Comparison of ENCODE assay signal across 9 cellular contexts in genomic region chr19:18339703-18340102, GRCh38. TPM values are rescaled to one million over a fixed set of nuclear protein-coding genes. Genes with fewer than 3 reads are reported as not detected.
DNase-seq lines count a peak whose midpoint lies in the region; ATAC-seq and TF ChIP-seq lines count a peak whose summit lies in the region.
"Had no signal": no experiment of that assay in that cellular context is flagged by ENCODE, and none has a peak within 500 bp of the region (broad histone marks: within the 10 kb centered on the region; RNA-seq: fewer than 3 reads in every experiment).

No MANE protein-coding gene starts in this region.

- H3K4me3 ChIP-seq in heart left ventricle (peak overlapping the region; percentile 69 to 99 (median 95)), dorsolateral prefrontal cortex (peak overlapping the region; percentile 67 to 99 (median 89)), osteoblast (ENCODE audit: insufficient read depth, low read length) (no peak overlapping the region), uterus (peak overlapping the region in 1 of 2 donors; percentile 76)

- no peaks in the 10 kb centered on the region for H3K27me3 ChIP-seq in heart left ventricle
- no peaks in the 10 kb centered on the region for H3K27me3 ChIP-seq in dorsolateral prefrontal cortex
- H3K27me3 ChIP-seq in osteoblast (ENCODE audit: insufficient read depth, low read length), result peaks cover 2% of the 10 kb centered on the region
- no peaks in the 10 kb centered on the region for H3K27me3 ChIP-seq in uterus

- 38 to 53% (median 47%) methylated on average over 6 of the region's 6 CpGs for WGBS in heart left ventricle, 4 donors

- intact Hi-C loops in heart left ventricle (cut with DNase I) (no loop called here), Right ventricle myocardium superior (cut with DNase I) (no loop called here), dorsolateral prefrontal cortex (cut with DNase I) (loop anchor here (5.0 kb wide), 2 partner anchors 53 to 73 kb away; no protein-coding TSS in a partner anchor), uterus (cut with DNase I; ENCODE audit: low total_unique reads) (loop anchor here (10.0 kb wide), 1 partner anchor 75 kb away; the partner anchor contains the start of gene SSBP4)

- H4K20me1 ChIP-seq in osteoblast (ENCODE audit: insufficient read depth, low read length), result peaks cover 4% of the 10 kb centered on the region

- peaks cover 0 to 36% (median 12%) of the 10 kb centered on the region in 12 donors for H3K4me1 ChIP-seq in heart left ventricle
- H3K4me1 ChIP-seq in osteoblast (ENCODE audit: insufficient read depth, low read length), result peaks cover 5% of the 10 kb centered on the region
- H3K4me1 ChIP-seq in uterus, result no peaks in the 10 kb centered on the region

- TF ChIP-seq POLR2A in heart left ventricle (IDR thresholded peaks at IDR 0.05) (no peak), uterus (IDR thresholded peaks at IDR 0.05) (no peak)

- H3K27ac ChIP-seq in heart left ventricle (peak overlapping the region in 9 of 12 donors; percentile 38 to 92 (median 88)), dorsolateral prefrontal cortex (peak overlapping the region in 16 of 59 donors; percentile 57 to 91 (median 80)), osteoblast (ENCODE audit: low read depth, low read length) (no peak overlapping the region), uterus (peak overlapping the region in 1 of 2 donors; percentile 81)

- peak overlapping the region; percentile 88 for H3K4me2 ChIP-seq in osteoblast (ENCODE audit: insufficient read depth, low read length)

- H3K79me2 ChIP-seq in osteoblast (ENCODE audit: insufficient read depth, low read length), result peaks cover 3% of the 10 kb centered on the region

- H3K36me3 ChIP-seq in heart left ventricle, result peaks cover 0 to 24% (median 12%) of the 10 kb centered on the region in 9 donors
- no peaks in the 10 kb centered on the region for H3K36me3 ChIP-seq in osteoblast (ENCODE audit: insufficient read depth, low read length)
- H3K36me3 ChIP-seq in uterus, result no peaks in the 10 kb centered on the region

- peak in 3 of 12 donors; percentile 8 to 16 (median 14) for TF ChIP-seq CTCF in heart left ventricle (IDR thresholded peaks at IDR 0.05)
- peak in 5 of 56 donors; percentile 10 to 22 (median 13) for TF ChIP-seq CTCF in dorsolateral prefrontal cortex (IDR thresholded peaks at IDR 0.05 in 54 of 56, conservative IDR thresholded peaks at IDR 0.05 in 2 of 56; ENCODE audit: low read depth in 1 of 56, partially characterized antibody in 56 of 56)
- TF ChIP-seq CTCF in osteoblast (IDR thresholded peaks at IDR 0.05; ENCODE audit: extremely low read depth, low read depth, low read length), result peak; percentile 41
- peak in 2 of 4 experiments; percentile 10 to 12 for TF ChIP-seq CTCF in uterus (IDR thresholded peaks at IDR 0.05)

- ATAC-seq in heart left ventricle (peak in 1 of 4 donors; percentile 2), Right ventricle myocardium superior (ENCODE audit: poor library complexity) (no peak), HG02870 (IDR thresholded peaks at IDR 0.05; ENCODE audit: unreplicated experiment) (no peak), HG03565 (IDR thresholded peaks at IDR 0.05; ENCODE audit: unreplicated experiment) (no peak)

- peak overlapping the region; percentile 8 for H2AFZ ChIP-seq in osteoblast (ENCODE audit: low read length)

- H3K9me3 ChIP-seq in heart left ventricle, result no peaks in the 10 kb centered on the region
- no peaks in the 10 kb centered on the region for H3K9me3 ChIP-seq in osteoblast (ENCODE audit: low read depth, low read length)
- H3K9me3 ChIP-seq in uterus, result no peaks in the 10 kb centered on the region

- DNase-seq in heart left ventricle (no peak), Right ventricle myocardium superior (no peak), OCI-M2 (lab: John Stamatoyannopoulos, UW; ENCODE audit: unreplicated experiment) (peak; percentile 65), dorsolateral prefrontal cortex (no peak), osteoblast (ENCODE audit: insufficient read length, low spot score, missing footprints) (peak; percentile 90), uterus (no peak)

RNA-seq across cellular contexts. Expression of gene PGPEP1, which starts 0.7 kb away (rescaled TPM):
- total RNA-seq in heart left ventricle, result 10 to 100 TPM; 22.5 to 58.6 (median 44.6) TPM
- polyA plus RNA-seq in heart left ventricle, result 10 to 100 TPM; 26.7 to 31.8 TPM
- total RNA-seq in Right ventricle myocardium superior, result 33.6 TPM
- 10 to 100 TPM; 20.4 to 93.6 (median 37.7) TPM for total RNA-seq in dorsolateral prefrontal cortex
- total RNA-seq in osteoblast, result 31.1 and 56.3 TPM in 2 replicates
- 10 to 100 TPM; 21.2 to 67.9 (median 38.1) TPM for total RNA-seq in uterus

RNA-seq across cellular contexts. Expression of gene LSM4, which starts 16.8 kb away (rescaled TPM):
- 100 to 1,000 TPM in 5 of 9 donors, 10 to 100 TPM in 4; 65.8 to 167 (median 101) TPM for total RNA-seq in heart left ventricle
- polyA plus RNA-seq in heart left ventricle, result 100 to 1,000 TPM; 127 to 171 TPM
- 103 TPM for total RNA-seq in Right ventricle myocardium superior
- 100 to 1,000 TPM in 6 of 120 experiments, 10 to 100 TPM in 114; 46.4 to 115 (median 74.8) TPM for total RNA-seq in dorsolateral prefrontal cortex
- 74.3 and 74.6 TPM in 2 replicates for total RNA-seq in osteoblast
- total RNA-seq in uterus, result 100 to 1,000 TPM in 1 of 4 donors, 10 to 100 TPM in 2, 1 to 10 TPM in 1; 8.8 to 120 (median 64.2) TPM

RNA-seq across cellular contexts. Expression of gene GDF15, which starts 46.3 kb away (rescaled TPM):
- 1 to 10 TPM in 4 of 9 donors, under 1 TPM in 5; 0.69 to 5.7 (median 0.99) TPM for total RNA-seq in heart left ventricle
- polyA plus RNA-seq in heart left ventricle, result under 1 TPM; 0.33 to 0.50 TPM
- 0.54 TPM for total RNA-seq in Right ventricle myocardium superior
- 1 to 10 TPM in 56 of 120 experiments, under 1 TPM in 35, not detected in 29; 0.43 to 7.1 (median 1.2) TPM for total RNA-seq in dorsolateral prefrontal cortex
- 61.6 and 74.2 TPM in 2 replicates for total RNA-seq in osteoblast
- total RNA-seq in uterus, result 10 to 100 TPM in 1 of 4 donors, 1 to 10 TPM in 1, under 1 TPM in 2; 0.41 to 13.1 (median 1.6) TPM

RNA-seq across cellular contexts. Expression of gene LRRC25, which starts 57.7 kb away (rescaled TPM):
- 10 to 100 TPM in 2 of 9 donors, 1 to 10 TPM in 6, under 1 TPM in 1; 0.83 to 33.0 (median 3.1) TPM for total RNA-seq in heart left ventricle
- polyA plus RNA-seq in heart left ventricle, result 1 to 10 TPM in 1 of 2 donors, under 1 TPM in 1; 0.88 to 2.8 TPM
- 3.6 TPM for total RNA-seq in Right ventricle myocardium superior
- 10 to 100 TPM in 1 of 120 experiments, 1 to 10 TPM in 99, under 1 TPM in 19, not detected in 1; 0.44 to 11.8 (median 1.8) TPM for total RNA-seq in dorsolateral prefrontal cortex
- 0.88 and 1.1 TPM in 2 replicates for total RNA-seq in osteoblast
- total RNA-seq in uterus, result 1 to 10 TPM in 2 of 4 donors, under 1 TPM in 1, not detected in 1; 0.51 to 2.3 (median 1.9) TPM
- total RNA-seq: glomerular endothelial cell had no signal

RNA-seq across cellular contexts. Expression of gene JUND, which starts 58.3 kb away (rescaled TPM):
- 100 to 1,000 TPM in 7 of 9 donors, 10 to 100 TPM in 2; 80.2 to 352 (median 137) TPM for total RNA-seq in heart left ventricle
- polyA plus RNA-seq in heart left ventricle, result 100 to 1,000 TPM; 114 to 236 TPM
- 107 TPM for total RNA-seq in Right ventricle myocardium superior
- total RNA-seq in dorsolateral prefrontal cortex, result 100 to 1,000 TPM; 163 to 440 (median 240) TPM
- total RNA-seq in osteoblast, result 170 and 172 TPM in 2 replicates
- total RNA-seq in uterus, result 100 to 1,000 TPM; 152 to 386 (median 290) TPM

Comparison
In these comparisons a context has a peak if more than half of its experiments do, and no peak if none do; other contexts are left out.
1. DNase-seq: peak in OCI-M2 (single experiment) and osteoblast (single experiment); none in heart left ventricle (0 of 5), Right ventricle myocardium superior (single experiment), dorsolateral prefrontal cortex (0 of 10) and uterus (0 of 2).
2. intact Hi-C loops: an anchor here in dorsolateral prefrontal cortex (5.0 kb wide) and uterus (10.0 kb wide); none called in heart left ventricle and Right ventricle myocardium superior.